9 cellular contexts compared by ENCODE assay signal in genomic region chrX:12792711-12793110, GRCh38. TPM values are rescaled to one million over a fixed set of nuclear protein-coding genes. Genes with fewer than 3 reads are reported as not detected.
DNase-seq lines count a peak whose midpoint lies in the region; ATAC-seq, FAIRE-seq and TF ChIP-seq lines count a peak whose summit lies in the region.
"Had no signal": no experiment of that assay in that cellular context is flagged by ENCODE, and none has a peak within 500 bp of the region (broad histone marks: within the 10 kb centered on the region; RNA-seq: fewer than 3 reads in every experiment).

No MANE protein-coding gene starts in this region.

- no peak overlapping the region for H3K27ac ChIP-seq in A549
- no peak overlapping the region for H3K27ac ChIP-seq in hepatocyte
- H3K27ac ChIP-seq in prostate gland = no peak overlapping the region

- peaks cover 2 to 7% of the 10 kb centered on the region in 2 donors for H3K27me3 Mint-ChIP-seq in T-cell

- H3K79me2 ChIP-seq in hepatocyte = peaks cover 14% of the 10 kb centered on the region

- TF ChIP-seq POLR2A in A549 (IDR thresholded peaks at IDR 0.05; ENCODE audit: low read length) = no peak
- TF ChIP-seq POLR2A in prostate gland (IDR thresholded peaks at IDR 0.05) = no peak

- TF ChIP-seq EP300 in A549 (IDR thresholded peaks at IDR 0.05) = no peak

- TF ChIP-seq RAD21 in A549 (conservative IDR thresholded peaks at IDR 0.05 in 1 of 2, IDR thresholded peaks at IDR 0.05 in 1 of 2) = no peak

- H3K4me3 Mint-ChIP-seq in T-cell = peak overlapping the region; percentile 74 to 80 (median 77)

- no peaks in the 10 kb centered on the region for H4K20me1 ChIP-seq in hepatocyte (ENCODE audit: insufficient read depth, poor library complexity, severe bottlenecking)

- intact Hi-C loops in prostate gland (cut with DNase I) (no loop called here), mucosa of descending colon (cut with DNase I, micrococcal nuclease) (no loop called here)

- no peaks in the 10 kb centered on the region for H3K36me3 Mint-ChIP-seq in T-cell

- H3K27ac Mint-ChIP-seq in T-cell = peak overlapping the region in 1 of 2 donors; percentile 61

- ATAC-seq in A549 (no peak), T-cell (replicated peaks in 1 of 4) (no peak), mucosa of descending colon (no peak)

- TF ChIP-seq CTCF in A549 (IDR thresholded peaks at IDR 0.05) = no peak
- TF ChIP-seq CTCF in GM12865 (IDR thresholded peaks at IDR 0.05; ENCODE audit: insufficient read depth, low read depth, low read length, missing control alignments) = no peak
- no peak for TF ChIP-seq CTCF in hepatocyte (IDR thresholded peaks at IDR 0.05; ENCODE audit: poor library complexity)
- no peak for TF ChIP-seq CTCF in prostate gland (IDR thresholded peaks at IDR 0.05)
- no peak for TF ChIP-seq CTCF in mucosa of descending colon (IDR thresholded peaks at IDR 0.05)

- H3K9me3 Mint-ChIP-seq in T-cell = no peaks in the 10 kb centered on the region

- H3K4me3 ChIP-seq in A549 (no peak overlapping the region; the same call in 2 of the 3 replicates), GM12865 (ENCODE audit: low read depth, low read length) (peak overlapping the region; percentile 72; the same call in 1 of the 2 replicates), hepatocyte (no peak overlapping the region), prostate gland (no peak overlapping the region), mucosa of descending colon (no peak overlapping the region)

- CTCF ChIA-PET in A549 (lab: Yijun Ruan, JAX) = interaction anchor here (1.3 to 1.5 kb wide), 2 partner anchors 21 kb away, joined by 3 to 5 read pairs; no protein-coding TSS in a partner anchor
- CTCF ChIA-PET in T-cell (lab: Charles Lee) = interaction anchor here (0.5 to 2.6 kb wide), 3 partner anchors 22 to 161 kb away, joined by 3 to 20 read pairs (median 6); no protein-coding TSS in a partner anchor

- H3K9me3 ChIP-seq in A549 (no peaks in the 10 kb centered on the region; the same call in 2 of the 3 replicates), hepatocyte (ENCODE audit: low read depth) (no peaks in the 10 kb centered on the region), prostate gland (no peaks in the 10 kb centered on the region), mucosa of descending colon (no peaks in the 10 kb centered on the region)

- H3K4me2 ChIP-seq in A549 = peak overlapping the region; percentile 86
- peak overlapping the region; percentile 77 for H3K4me2 ChIP-seq in hepatocyte

- H3K4me1 Mint-ChIP-seq in T-cell = peaks cover 22 to 33% (median 25%) of the 10 kb centered on the region in 3 donors

- 88% methylated on average over 3 of the region's 3 CpGs for WGBS in A549 (ENCODE audit: missing lambda C conversion rate)
- 69% methylated on average over 3 of the region's 3 CpGs for WGBS in hepatocyte (ENCODE audit: low lambda C conversion rate, missing lambda C conversion rate)
- WGBS in prostate gland = 89% methylated on average over 3 of the region's 3 CpGs

- no peaks in the 10 kb centered on the region for H3K36me3 ChIP-seq in hepatocyte (replicated peaks; ENCODE audit: insufficient read depth, low read depth)
- H3K36me3 ChIP-seq in prostate gland = no peaks in the 10 kb centered on the region
- no peaks in the 10 kb centered on the region for H3K36me3 ChIP-seq in mucosa of descending colon (ENCODE audit: low read depth)

- no peaks in the 10 kb centered on the region for H3K27me3 ChIP-seq in hepatocyte
- H3K27me3 ChIP-seq in prostate gland (replicated peaks; ENCODE audit: insufficient read depth) = no peaks in the 10 kb centered on the region

- POLR2A ChIA-PET in A549 (lab: Yijun Ruan, JAX) = no interaction called here
- POLR2A ChIA-PET in T-cell (lab: Charles Lee) = interaction anchor here in 1 of 2 donors (1.0 kb wide), 1 partner anchor 14 kb away, joined by 5 read pairs; no protein-coding TSS in a partner anchor

- H2AFZ ChIP-seq in hepatocyte = no peak overlapping the region

- no peaks in the 10 kb centered on the region for H3K9me2 ChIP-seq in hepatocyte (replicated peaks; ENCODE audit: insufficient read depth)

- DNase-seq in A549 (ENCODE audit: low read depth in 1 of 2, low spot score in 1 of 2) (no peak), GM12865 (ENCODE audit: low read depth) (no peak), T-cell (no peak), hepatocyte (ENCODE audit: low spot score) (no peak), medulla oblongata (ENCODE audit: extremely low spot score) (no peak), HuH-7.5 (ENCODE audit: low spot score) (no peak), prostate gland (ENCODE audit: low spot score) (no peak), mucosa of descending colon (no peak)
- DNase-seq: T1000 had no signal

- FAIRE-seq in A549 (lab: Jason Lieb, UNC) = no peak

- H3K4me1 ChIP-seq in A549 = peaks cover 6% of the 10 kb centered on the region; the same call in 1 of the 3 replicates
- H3K4me1 ChIP-seq in hepatocyte (ENCODE audit: insufficient read depth) = no peaks in the 10 kb centered on the region
- H3K4me1 ChIP-seq in prostate gland (replicated peaks) = no peaks in the 10 kb centered on the region
- no peaks in the 10 kb centered on the region for H3K4me1 ChIP-seq in mucosa of descending colon (ENCODE audit: low read depth)

TF ChIP-seq in A549, 52 proteins besides CTCF, POLR2A, EP300 and RAD21:
- TF ChIP-seq FOSL2 (IDR thresholded peaks at IDR 0.05) = no peak
- TF ChIP-seq FOSL2 (CRISPR knock-in tag; IDR thresholded peaks at IDR 0.05) = no peak
- no peak for TF ChIP-seq PHF8 (IDR thresholded peaks at IDR 0.05; ENCODE audit: borderline replicate concordance, low read depth)
- TF ChIP-seq MAFK (IDR thresholded peaks at IDR 0.05; ENCODE audit: partially characterized antibody) = peak; percentile 49
- TF ChIP-seq HOXB5 (CRISPR knock-in tag; IDR thresholded peaks at IDR 0.05) = no peak
- TF ChIP-seq HMGXB4 (CRISPR knock-in tag; IDR thresholded peaks at IDR 0.05; ENCODE audit: borderline replicate concordance) = no peak
- TF ChIP-seq MYC (IDR thresholded peaks at IDR 0.05; ENCODE audit: borderline replicate concordance, low read length) = no peak
- TF ChIP-seq ZSCAN20 (CRISPR knock-in tag; IDR thresholded peaks at IDR 0.05) = no peak

RNA-seq across cellular contexts. Expression of gene PRPS2, which starts 1.5 kb away (rescaled TPM):
- polyA plus RNA-seq in A549 (2011; rRNA removed) (36.4 and 40.3 TPM in 2 replicates), A549 (2017; fragmentation: RNase III; extraction: RNeasy Plus Mini Kit Qiagen cat#74134 plus additional on column Dnase treatment) (49.6 to 51.8 TPM (median 49.9 TPM) in 3 replicates), hepatocyte (58.2 and 64.1 TPM in 2 replicates)
- 39.5 and 47.8 TPM in 2 replicates for polyA plus RNA-seq in A549 (2012; cell fraction: cytosol; rRNA removed)
- 40.5 and 54.2 TPM in 2 replicates for polyA plus RNA-seq in A549 (2012; cell fraction: nucleus; rRNA removed)
- 56.8 and 73.7 TPM in 2 replicates for polyA minus RNA-seq in A549 (2011; rRNA and poly(A)+ RNA removed)
- total RNA-seq in T-cell (10 to 100 TPM; 20.9 to 31.6 (median 30.6) TPM), hepatocyte (52.9 and 60.8 TPM in 2 replicates), prostate gland (100 to 1,000 TPM in 1 of 2 donors, 10 to 100 TPM in 1; 43.0 to 567 TPM), mucosa of descending colon (10 to 100 TPM; 37.0 to 68.5 (median 56.4) TPM)
